In the genomic region with DNA sequence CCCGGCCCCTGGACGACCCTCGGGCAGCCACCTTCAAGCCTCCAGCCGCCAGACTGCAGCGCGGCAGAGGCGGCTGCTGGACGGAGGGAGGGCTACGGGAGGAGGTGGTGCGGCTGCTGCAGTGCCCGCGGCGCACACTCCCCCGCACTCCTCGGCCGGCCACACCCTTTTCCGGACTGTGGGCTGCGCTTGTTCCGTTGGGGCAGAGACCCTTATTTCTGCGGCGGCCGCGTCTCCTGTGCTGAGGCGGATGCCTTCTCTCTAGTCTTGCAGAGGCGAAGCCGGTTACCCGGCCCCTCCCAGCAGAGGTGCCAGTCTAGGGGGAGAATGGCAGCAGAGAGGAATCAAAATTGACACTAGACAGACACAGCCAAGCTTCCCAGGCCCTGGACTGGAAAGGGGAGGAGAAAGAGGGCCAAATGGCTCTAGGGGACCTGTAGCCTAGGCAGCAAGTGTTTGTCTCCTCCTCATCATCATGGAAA, we compare ENCODE assay signal across 8 cellular contexts. TPM values are rescaled to one million over a fixed set of nuclear protein-coding genes. Genes with fewer than 3 reads are reported as not detected.
DNase-seq lines count a peak whose midpoint lies in the region; ATAC-seq and TF ChIP-seq lines count a peak whose summit lies in the region.

No MANE protein-coding gene starts in this region.

- H3K9me3 Mint-ChIP-seq in activated B cell treated with CpG ODN at 0.5 μM for 24 hours = no peaks in the 10 kb centered on the region

- H3K27ac Mint-ChIP-seq in activated B cell treated with CpG ODN at 0.5 μM for 24 hours = peak overlapping the region; percentile 98

- intact Hi-C loops in activated B cell treated with CpG ODN at 0.5 μM for 24 hours (cut with micrococcal nuclease) (loop anchor here (10.0 kb wide), 1 partner anchor 466 kb away; no protein-coding TSS in a partner anchor), left colon (cut with DNase I, micrococcal nuclease) (loop anchor here in 1 of 2 donors (5.0 to 10.0 kb wide), 2 partner anchors 33 to 56 kb away; a partner anchor contains a TSS)

- DNase-seq in AG04449 (ENCODE audit: low read depth, low spot score) (no peak), LoVo (ENCODE audit: low spot score) (peak; percentile 52), activated B cell treated with CpG ODN at 0.5 μM for 24 hours (peak; percentile 63), left colon (peak; percentile 75 to 81)
- DNase-seq in central memory CD4-positive, alpha-beta T cell = peak; percentile 73
- DNase-seq in stimulated activated CD4-positive, alpha-beta T cell treated with anti-CD3 and anti-CD28 coated beads, Interleukin-4, amount 100 ng/mL, for 4 hours = peak; percentile 57 to 61

- POLR2A ChIA-PET in AG04449 (lab: Yijun Ruan, JAX) (interaction anchor here (1.5 to 2.6 kb wide), 6 partner anchors 9 to 59 kb away, joined by 4 to 28 read pairs (median 15); a partner anchor contains a TSS), activated B cell treated with CpG ODN at 0.5 μM for 24 hours (lab: Charles Lee) (interaction anchor here (1.0 to 6.3 kb wide), 12 partner anchors 8 to 92 kb away, joined by 3 to 104 read pairs (median 21); a partner anchor contains a TSS)

- no peaks in the 10 kb centered on the region for H3K27me3 Mint-ChIP-seq in activated B cell treated with CpG ODN at 0.5 μM for 24 hours

- peak overlapping the region; percentile 97 for H3K4me3 Mint-ChIP-seq in activated B cell treated with CpG ODN at 0.5 μM for 24 hours

- H3K4me1 Mint-ChIP-seq in activated B cell treated with CpG ODN at 0.5 μM for 24 hours = peaks cover 64% of the 10 kb centered on the region

- CTCF ChIA-PET in AG04449 (lab: Yijun Ruan, JAX) (interaction anchor here (1.1 to 12.9 kb wide), 7 partner anchors 9 to 60 kb away, joined by 3 to 311 read pairs (median 7); a partner anchor contains a TSS), activated B cell treated with CpG ODN at 0.5 μM for 24 hours (lab: Charles Lee) (interaction anchor here (1.2 to 6.0 kb wide), 5 partner anchors 8 to 63 kb away, joined by 3 to 59 read pairs (median 4); a partner anchor contains a TSS)

- peak; percentile 25 for ATAC-seq in GM19025 (IDR thresholded peaks at IDR 0.05; ENCODE audit: low read depth, unreplicated experiment)
- peak; percentile 27 for ATAC-seq in activated B cell treated with CpG ODN at 0.5 μM for 24 hours (ENCODE audit: low read depth)
- ATAC-seq in left colon = peak; percentile 37
- ATAC-seq in HG03469 (IDR thresholded peaks at IDR 0.05; ENCODE audit: unreplicated experiment) = no peak

- H3K36me3 Mint-ChIP-seq in activated B cell treated with CpG ODN at 0.5 μM for 24 hours (ENCODE audit: low read depth) = peaks cover 52% of the 10 kb centered on the region

- TF ChIP-seq CTCF in AG04449 (IDR thresholded peaks at IDR 0.05; ENCODE audit: insufficient read depth, low read length, missing control alignments) (no peak), activated B cell treated with CpG ODN at 0.5 μM for 24 hours (IDR thresholded peaks at IDR 0.05) (no peak)

- peak overlapping the region; percentile 78 for H3K4me3 ChIP-seq in AG04449 (ENCODE audit: low read depth, low read length)

RNA-seq across cellular contexts. Expression of a gene that starts 1.2 kb away (rescaled TPM):
- total RNA-seq in activated B cell treated with CpG ODN at 0.5 μM for 24 hours = 120 and 137 TPM in 2 replicates
- total RNA-seq in left colon = 10 to 100 TPM; 44.4 to 48.6 TPM

RNA-seq across cellular contexts. Expression of a gene that starts 11.2 kb away (rescaled TPM):
- 15.4 and 17.1 TPM in 2 replicates for total RNA-seq in activated B cell treated with CpG ODN at 0.5 μM for 24 hours
- 1 to 10 TPM; 3.5 to 4.1 TPM for total RNA-seq in left colon

RNA-seq across cellular contexts. Expression of a gene that starts 12.8 kb away (rescaled TPM):
- total RNA-seq in activated B cell treated with CpG ODN at 0.5 μM for 24 hours = 5,829 and 6,631 TPM in 2 replicates
- total RNA-seq in left colon = 1,000 to 10,000 TPM; 2,955 to 2,956 TPM

RNA-seq across cellular contexts. Expression of a gene that starts 23.1 kb away (rescaled TPM):
- total RNA-seq in activated B cell treated with CpG ODN at 0.5 μM for 24 hours (25.2 and 36.2 TPM in 2 replicates), left colon (10 to 100 TPM; 17.1 to 21.9 TPM)

RNA-seq across cellular contexts. Expression of a gene that starts 24.9 kb away (rescaled TPM):
- 137 and 155 TPM in 2 replicates for total RNA-seq in activated B cell treated with CpG ODN at 0.5 μM for 24 hours
- 10 to 100 TPM; 59.6 to 80.9 TPM for total RNA-seq in left colon
